10 cellular contexts compared by ENCODE assay signal in genomic region chr10:72736176-72736795, GRCh38. TPM values are rescaled to one million over a fixed set of nuclear protein-coding genes. Genes with fewer than 3 reads are reported as not detected.
DNase-seq lines count a peak whose midpoint lies in the region; ATAC-seq and TF ChIP-seq lines count a peak whose summit lies in the region.
"Had no signal": no experiment of that assay in that cellular context is flagged by ENCODE, and none has a peak within 500 bp of the region (broad histone marks: within the 10 kb centered on the region; RNA-seq: fewer than 3 reads in every experiment).

No MANE protein-coding gene starts in this region.

- DNase-seq in AG09319 (ENCODE audit: extremely low read depth, low read depth) = peak; percentile 66
- peak; percentile 10 for DNase-seq in HuH-7 (ENCODE audit: low spot score)
- peak; percentile 95 for DNase-seq in dermis blood vessel endothelial cell
- no peak for DNase-seq in NK-92 (lab: John Stamatoyannopoulos, UW; ENCODE audit: unreplicated experiment)
- no peak for DNase-seq in activated T-helper 1 cell treated with anti-CD3 and anti-CD28 coated beads, Interleukin-12 subunit alpha, Interleukin-12 subunit beta, Interleukin-2, Interleukin-4 antibody, amounts not matched to agents 30 ng/mL and 10 ng/mL and 1 ng/mL, durations not matched to agents 14 hours and 24 hours and 36 hours (ENCODE audit: low spot score)
- DNase-seq in ovary = no peak
- DNase-seq: activated CD8-positive, alpha-beta T cell treated with anti-CD3 and anti-CD28 coated beads for 36 hours; NCI-H1417 treated with DMSO at 0.1 percent for 48 hours had no signal

- intact Hi-C loops in activated T-helper 1 cell treated with anti-CD3 and anti-CD28 coated beads, Interleukin-12 subunit alpha, Interleukin-12 subunit beta, Interleukin-2, Interleukin-4 antibody, amounts not matched to agents 30 ng/mL and 10 ng/mL and 1 ng/mL, durations not matched to agents 14 hours and 24 hours and 36 hours (cut with micrococcal nuclease) = no loop called here
- intact Hi-C loops in ovary (cut with DNase I) = no loop called here

- no peak for TF ChIP-seq CTCF in AG09319 (IDR thresholded peaks at IDR 0.05; ENCODE audit: low read depth, low read length)
- no peak for TF ChIP-seq CTCF in ovary (IDR thresholded peaks at IDR 0.05)

- H3K27ac ChIP-seq in muscle layer of duodenum (ENCODE audit: low read length) (peak overlapping the region; percentile 25), ovary (peak overlapping the region in 1 of 2 donors; percentile 43)

- H3K4me1 ChIP-seq in muscle layer of duodenum (ENCODE audit: control insufficient read depth in 1 of 2, insufficient read depth in 2 of 2, low read length in 2 of 2) (peaks cover 23 to 37% of the 10 kb centered on the region in 2 donors), ovary (ENCODE audit: insufficient read depth) (peaks cover 10% of the 10 kb centered on the region)

- peak overlapping the region in 1 of 2 donors; percentile 7 for H3K4me3 ChIP-seq in muscle layer of duodenum (ENCODE audit: low read depth in 1 of 2, low read length in 2 of 2)
- H3K4me3 ChIP-seq in ovary = no peak overlapping the region

- ATAC-seq in HG02852 (IDR thresholded peaks at IDR 0.05; ENCODE audit: unreplicated experiment) = no peak
- ATAC-seq: activated CD8-positive, alpha-beta T cell treated with anti-CD3 and anti-CD28 coated beads for 36 hours had no signal

- H3K27me3 Mint-ChIP-seq in activated T-helper 1 cell treated with anti-CD3 and anti-CD28 coated beads, Interleukin-12 subunit alpha, Interleukin-12 subunit beta, Interleukin-2, Interleukin-4 antibody, amounts not matched to agents 30 ng/mL and 10 ng/mL and 1 ng/mL, durations not matched to agents 14 hours and 24 hours and 36 hours (ENCODE audit: insufficient read depth) = peaks cover 2% of the 10 kb centered on the region
- H3K27me3 Mint-ChIP-seq: activated CD8-positive, alpha-beta T cell treated with anti-CD3 and anti-CD28 coated beads for 36 hours had no signal

- H3K9me3 ChIP-seq in muscle layer of duodenum (ENCODE audit: control insufficient read depth in 1 of 2, low read length in 2 of 2) (no peaks in the 10 kb centered on the region), ovary (no peaks in the 10 kb centered on the region)

- no peaks in the 10 kb centered on the region for H3K36me3 ChIP-seq in muscle layer of duodenum (ENCODE audit: control insufficient read depth in 1 of 2, insufficient read depth in 2 of 2, low read length in 2 of 2)
- no peaks in the 10 kb centered on the region for H3K36me3 ChIP-seq in ovary

- no peaks in the 10 kb centered on the region for H3K9me3 Mint-ChIP-seq in activated T-helper 1 cell treated with anti-CD3 and anti-CD28 coated beads, Interleukin-12 subunit alpha, Interleukin-12 subunit beta, Interleukin-2, Interleukin-4 antibody, amounts not matched to agents 30 ng/mL and 10 ng/mL and 1 ng/mL, durations not matched to agents 14 hours and 24 hours and 36 hours
- H3K9me3 Mint-ChIP-seq: activated CD8-positive, alpha-beta T cell treated with anti-CD3 and anti-CD28 coated beads for 36 hours had no signal

- H3K4me1 Mint-ChIP-seq in activated T-helper 1 cell treated with anti-CD3 and anti-CD28 coated beads, Interleukin-12 subunit alpha, Interleukin-12 subunit beta, Interleukin-2, Interleukin-4 antibody, amounts not matched to agents 30 ng/mL and 10 ng/mL and 1 ng/mL, durations not matched to agents 14 hours and 24 hours and 36 hours (ENCODE audit: low read depth) = peaks cover 5% of the 10 kb centered on the region

- H3K27ac Mint-ChIP-seq in activated T-helper 1 cell treated with anti-CD3 and anti-CD28 coated beads, Interleukin-12 subunit alpha, Interleukin-12 subunit beta, Interleukin-2, Interleukin-4 antibody, amounts not matched to agents 30 ng/mL and 10 ng/mL and 1 ng/mL, durations not matched to agents 14 hours and 24 hours and 36 hours = no peak overlapping the region
- H3K27ac Mint-ChIP-seq: activated CD8-positive, alpha-beta T cell treated with anti-CD3 and anti-CD28 coated beads for 36 hours had no signal

- 25 to 32% (median 31%) methylated on average over 1 of the region's 1 CpG for WGBS in ovary, 3 donors

- no peak for TF ChIP-seq POLR2A in ovary (IDR thresholded peaks at IDR 0.05)

- H3K27me3 ChIP-seq in muscle layer of duodenum (ENCODE audit: low read depth, low read length) (no peaks in the 10 kb centered on the region), ovary (no peaks in the 10 kb centered on the region)

- H3K4me3 Mint-ChIP-seq in activated T-helper 1 cell treated with anti-CD3 and anti-CD28 coated beads, Interleukin-12 subunit alpha, Interleukin-12 subunit beta, Interleukin-2, Interleukin-4 antibody, amounts not matched to agents 30 ng/mL and 10 ng/mL and 1 ng/mL, durations not matched to agents 14 hours and 24 hours and 36 hours = no peak overlapping the region
- H3K4me3 Mint-ChIP-seq: activated CD8-positive, alpha-beta T cell treated with anti-CD3 and anti-CD28 coated beads for 36 hours had no signal

- no peak for TF ChIP-seq EP300 in ovary (IDR thresholded peaks at IDR 0.05)

- no peaks in the 10 kb centered on the region for H3K36me3 Mint-ChIP-seq in activated T-helper 1 cell treated with anti-CD3 and anti-CD28 coated beads, Interleukin-12 subunit alpha, Interleukin-12 subunit beta, Interleukin-2, Interleukin-4 antibody, amounts not matched to agents 30 ng/mL and 10 ng/mL and 1 ng/mL, durations not matched to agents 14 hours and 24 hours and 36 hours (ENCODE audit: low read depth)

RNA-seq across cellular contexts. Expression of gene MCU, which starts 44.3 kb away (rescaled TPM):
- 44.0 and 49.7 TPM in 2 replicates for total RNA-seq in dermis blood vessel endothelial cell
- 12.6 and 17.5 TPM in 2 replicates for total RNA-seq in activated T-helper 1 cell treated with anti-CD3 and anti-CD28 coated beads, Interleukin-12 subunit alpha, Interleukin-12 subunit beta, Interleukin-2, Interleukin-4 antibody, amounts not matched to agents 30 ng/mL and 10 ng/mL and 1 ng/mL, durations not matched to agents 14 hours and 24 hours and 36 hours
- 10 to 100 TPM; 10.9 to 17.8 (median 12.8) TPM for total RNA-seq in ovary
- 10 to 100 TPM; 10.3 to 27.1 TPM for polyA plus RNA-seq in ovary

Comparison
In these comparisons a context has a peak if more than half of its experiments do, and no peak if none do; other contexts are left out.
1. DNase-seq: peak in AG09319 (single experiment), HuH-7 (single experiment) and dermis blood vessel endothelial cell (single experiment); none in NK-92 (single experiment), activated T-helper 1 cell treated with anti-CD3 and anti-CD28 coated beads, Interleukin-12 subunit alpha, Interleukin-12 subunit beta, Interleukin-2, Interleukin-4 antibody, amounts not matched to agents 30 ng/mL and 10 ng/mL and 1 ng/mL, durations not matched to agents 14 hours and 24 hours and 36 hours (single experiment) and ovary (0 of 5).